ENCODE assay signal across 21 cellular contexts in genomic region chr12:1846421-1847405, GRCh38. TPM values are rescaled to one million over a fixed set of nuclear protein-coding genes. Genes with fewer than 3 reads are reported as not detected.
"Had no signal": no experiment of that assay in that cellular context is flagged by ENCODE, and none has a peak within 500 bp of the region (broad histone marks: within the 10 kb centered on the region; RNA-seq: fewer than 3 reads in every experiment).

No MANE protein-coding gene starts in this region.

- H3K4me3 Mint-ChIP-seq: naive thymus-derived CD4-positive, alpha-beta T cell had no signal

- H3K9me3 Mint-ChIP-seq: naive thymus-derived CD4-positive, alpha-beta T cell had no signal

- H3K36me3 Mint-ChIP-seq: naive thymus-derived CD4-positive, alpha-beta T cell had no signal

- ATAC-seq: left colon; mucosa of descending colon; naive thymus-derived CD4-positive, alpha-beta T cell had no signal

- DNase-seq: activated CD4-positive, alpha-beta T cell treated with anti-CD3 and anti-CD28 coated beads, Interleukin-2, amount 50 U/mL, for 48 hours; activated naive CD4-positive, alpha-beta T cell; anterior cingulate cortex; cerebellar nuclear complex; dermis blood vessel endothelial cell; heart right ventricle; mucosa of descending colon; retina; stimulated activated CD4-positive, alpha-beta T cell treated with anti-CD3 and anti-CD28 coated beads, Interleukin-15, amount 100 ng/mL, for 24 hours; stimulated activated CD4-positive, alpha-beta T cell treated with anti-CD3 and anti-CD28 coated beads, Interleukin-4, amount 100 ng/mL, for 1 hour; stimulated activated naive CD4-positive, alpha-beta T cell treated with Interleukin-2 at 50 U/mL for 16 hours; substantia nigra; T-helper 1 cell; T1000 had no signal

- H3K36me3 ChIP-seq: heart right ventricle, neutrophil, tibial nerve had no signal

- H3K4me3 ChIP-seq: heart right ventricle, mucosa of descending colon, SK-N-MC, tibial nerve had no signal

- H3K4me1 ChIP-seq: heart right ventricle, tibial nerve had no signal

- H3K9me3 ChIP-seq: heart right ventricle, mucosa of descending colon, neutrophil, tibial nerve had no signal

- H3K27ac ChIP-seq: heart right ventricle, neutrophil, SK-N-MC, tibial nerve had no signal

- H3K27ac Mint-ChIP-seq: naive thymus-derived CD4-positive, alpha-beta T cell had no signal

RNA-seq across cellular contexts. Expression of gene LRTM2, which starts 26.3 kb away (rescaled TPM):
- total RNA-seq: dermis blood vessel endothelial cell, epithelial cell of proximal tubule, heart right ventricle, left colon, mucosa of descending colon, skeletal muscle tissue, tibial nerve had no signal
